Comparison of ENCODE assay signal across 9 cellular contexts in the genomic region with DNA sequence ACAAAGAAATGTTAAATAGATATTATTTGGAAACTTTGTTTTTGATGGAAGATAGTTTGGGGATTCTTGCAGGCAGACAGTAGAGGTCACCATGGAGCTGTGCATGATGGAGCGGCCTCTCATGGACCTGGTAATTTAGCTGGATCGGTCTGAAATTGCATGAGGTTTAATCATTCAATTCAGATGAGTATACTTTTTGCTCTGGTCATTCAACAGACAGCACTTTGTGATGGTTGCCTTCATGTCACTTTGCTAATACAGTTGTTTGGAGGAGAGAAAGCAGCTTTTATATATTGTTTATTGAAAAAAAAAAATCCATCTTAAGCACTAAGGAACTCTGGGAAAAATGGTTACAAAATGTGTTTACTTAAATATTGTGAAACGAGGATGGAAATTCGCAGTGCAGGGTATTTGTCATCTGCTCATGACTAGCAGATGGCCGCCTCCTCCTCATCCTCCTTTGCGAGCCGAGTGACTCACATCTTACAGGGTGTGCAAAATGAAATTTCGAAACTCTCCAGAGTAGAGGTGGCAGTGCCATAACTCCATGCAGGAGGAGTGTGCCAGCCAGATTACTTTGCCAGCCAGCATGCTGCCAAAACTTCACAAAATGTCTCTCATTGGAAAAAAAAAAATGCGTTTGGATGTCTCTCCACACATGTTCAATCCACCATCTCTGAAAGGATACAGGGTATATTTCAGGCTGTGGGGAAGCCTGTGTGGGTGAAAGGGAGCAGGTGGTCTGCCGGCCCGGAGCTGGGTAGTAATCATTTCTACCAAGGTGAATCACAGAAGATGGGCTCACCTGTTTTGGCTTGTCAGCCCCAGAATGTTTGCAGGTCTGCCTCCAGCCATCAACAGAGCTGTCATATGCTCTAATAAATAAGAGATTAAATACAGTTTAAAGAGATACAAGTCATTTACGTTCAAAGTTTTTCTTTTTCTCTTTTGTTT.
DNase-seq lines count a peak whose midpoint lies in the region; ATAC-seq, FAIRE-seq and TF ChIP-seq lines count a peak whose summit lies in the region.
"Had no signal": no experiment of that assay in that cellular context is flagged by ENCODE, and none has a peak within 500 bp of the region (broad histone marks: within the 10 kb centered on the region; RNA-seq: fewer than 3 reads in every experiment).

No MANE protein-coding gene starts in this region.

- DNase-seq in D341Med (ENCODE audit: low spot score) (peak; percentile 49), KBM-7 (peak; percentile 63), T-helper 2 cell (peak in 3 of 5 experiments; percentile 2 to 62 (median 16)), bronchial epithelial cell (ENCODE audit: low read depth) (peak; percentile 93), left kidney (ENCODE audit: low read depth, low spot score) (peak; percentile 57)
- DNase-seq in stimulated activated CD4-positive, alpha-beta T cell treated with anti-CD3 and anti-CD28 coated beads, Interleukin-4, amount 100 ng/mL, for 24 hours: peak; percentile 48
- DNase-seq: activated B cell treated with CpG ODN at 0.5 μM for 24 hours had no signal

- H3K36me3 ChIP-seq in bronchial epithelial cell (ENCODE audit: control insufficient read depth, insufficient read depth, low read length): no peaks in the 10 kb centered on the region

- ATAC-seq in HG03378 (IDR thresholded peaks at IDR 0.05; ENCODE audit: unreplicated experiment) (no peak), GM21423 (IDR thresholded peaks at IDR 0.05; ENCODE audit: unreplicated experiment) (no peak)

- H3K4me3 ChIP-seq in bronchial epithelial cell (ENCODE audit: low read depth, low read length): no peak overlapping the region

- peak; percentile 97 for FAIRE-seq in bronchial epithelial cell (lab: Jason Lieb, UNC)

- H3K27me3 ChIP-seq in bronchial epithelial cell (ENCODE audit: control insufficient read depth, insufficient read depth, low read length): no peaks in the 10 kb centered on the region

- peak; percentile 50 for TF ChIP-seq CTCF in bronchial epithelial cell (IDR thresholded peaks at IDR 0.05; ENCODE audit: insufficient read depth, low read length, severe bottlenecking)

- in situ Hi-C loops in KBM-7 (cut with MboI; ENCODE audit: low pct_unique_long_range_greater_than_20kb, low sequenced_read_pairs): no loop called here

Comparison
In these comparisons a context has a peak if more than half of its experiments do, and no peak if none do; other contexts are left out.
1. DNase-seq: peak in every context shown above with its lines; median percentile 93 in bronchial epithelial cell; 63 in KBM-7; 57 in left kidney; 49 in D341Med; 48 in stimulated activated CD4-positive, alpha-beta T cell treated with anti-CD3 and anti-CD28 coated beads, Interleukin-4, amount 100 ng/mL, for 24 hours; 16 in T-helper 2 cell.